Comparison of ENCODE assay signal across 21 cellular contexts in the genomic region with DNA sequence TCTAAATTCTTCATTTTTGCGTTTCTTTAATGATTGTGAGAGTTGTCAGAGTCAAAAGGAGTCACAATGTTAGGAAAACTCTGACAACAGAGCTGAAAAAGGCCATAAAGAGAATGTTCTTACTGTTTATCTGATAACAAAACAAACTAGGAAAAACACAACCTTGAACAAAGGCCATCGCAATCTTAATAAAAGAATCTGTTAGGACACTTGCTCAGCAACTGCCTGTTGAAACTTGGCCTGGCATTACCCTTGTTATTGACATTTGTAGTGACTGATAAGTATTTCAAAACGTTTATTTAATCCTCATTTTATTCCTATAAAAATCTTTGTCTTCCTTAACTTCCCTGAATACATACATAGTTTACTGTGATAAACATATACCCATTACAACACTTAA. TPM values are rescaled to one million over a fixed set of nuclear protein-coding genes. Genes with fewer than 3 reads are reported as not detected.
"Had no signal": no experiment of that assay in that cellular context is flagged by ENCODE, and none has a peak within 500 bp of the region (broad histone marks: within the 10 kb centered on the region; RNA-seq: fewer than 3 reads in every experiment).

No MANE protein-coding gene starts in this region.

- H3K9me3 ChIP-seq: thyroid gland had no signal

- H3K27me3 Mint-ChIP-seq: activated naive CD8-positive, alpha-beta T cell had no signal

- H3K36me3 Mint-ChIP-seq: activated naive CD8-positive, alpha-beta T cell; mesothelial cell of epicardium had no signal

- H3K4me3 ChIP-seq: coronary artery, esophagus muscularis mucosa, heart right ventricle, SK-N-MC, spleen, thyroid gland had no signal

- DNase-seq: activated CD4-positive, alpha-beta T cell treated with anti-CD3 and anti-CD28 coated beads for 36 hours; activated CD4-positive, alpha-beta T cell treated with anti-CD3 and anti-CD28 coated beads, Interleukin-2, amount 50 U/mL, for 48 hours; activated gamma-delta T cell; amygdala; brain microvascular endothelial cell; heart right ventricle; spleen; stimulated activated naive CD4-positive, alpha-beta T cell; thyroid gland had no signal

- H3K4me1 ChIP-seq: esophagus muscularis mucosa, heart right ventricle, spleen, thyroid gland had no signal

- H3K4me3 Mint-ChIP-seq: activated CD4-positive, alpha-beta T cell treated with anti-CD3 and anti-CD28 coated beads for 36 hours; activated naive CD8-positive, alpha-beta T cell; mesothelial cell of epicardium; T-helper 2 cell treated with Interferon-gamma antibody and Interleukin-4, amounts not matched to agents 5 μg/mL and 100 μg/mL, for 36 hours; WTC11 had no signal

- H3K27ac ChIP-seq: brain microvascular endothelial cell, coronary artery, esophagus muscularis mucosa, heart right ventricle, SK-N-MC, spleen, thyroid gland had no signal

- H3K27ac Mint-ChIP-seq: activated CD4-positive, alpha-beta T cell treated with anti-CD3 and anti-CD28 coated beads for 36 hours; activated naive CD8-positive, alpha-beta T cell; mesothelial cell of epicardium; T-helper 2 cell treated with Interferon-gamma antibody and Interleukin-4, amounts not matched to agents 5 μg/mL and 100 μg/mL, for 36 hours; WTC11 had no signal

- H3K4me1 Mint-ChIP-seq: activated CD4-positive, alpha-beta T cell treated with anti-CD3 and anti-CD28 coated beads for 36 hours had no signal

- ATAC-seq: activated CD4-positive, alpha-beta T cell treated with anti-CD3 and anti-CD28 coated beads for 36 hours; heart right ventricle; sciatic nerve; WTC11 had no signal

- H3K36me3 ChIP-seq: brain microvascular endothelial cell, esophagus muscularis mucosa, heart right ventricle, spleen, thyroid gland had no signal

- H3K27me3 ChIP-seq: brain microvascular endothelial cell, esophagus muscularis mucosa, spleen, thyroid gland had no signal

RNA-seq across cellular contexts. Expression of a gene that starts 15.7 kb away (rescaled TPM):
- total RNA-seq: activated CD4-positive, alpha-beta T cell treated with anti-CD3 and anti-CD28 coated beads for 36 hours; esophagus muscularis mucosa; heart right ventricle; lung microvascular endothelial cell; mesothelial cell of epicardium; omental fat pad; pulmonary artery endothelial cell; spleen had no signal
- polyA plus RNA-seq: heart right ventricle, neural cell had no signal

RNA-seq across cellular contexts. Expression of a gene that starts 24.6 kb away (rescaled TPM):
- total RNA-seq: activated CD4-positive, alpha-beta T cell treated with anti-CD3 and anti-CD28 coated beads for 36 hours; esophagus muscularis mucosa; heart right ventricle; lung microvascular endothelial cell; mesothelial cell of epicardium; omental fat pad; pulmonary artery endothelial cell; sciatic nerve; spleen; WTC11 had no signal
- polyA plus RNA-seq: heart right ventricle, neural cell, spleen had no signal

RNA-seq across cellular contexts. Expression of a gene that starts 52.7 kb away (rescaled TPM):
- total RNA-seq: activated CD4-positive, alpha-beta T cell treated with anti-CD3 and anti-CD28 coated beads for 36 hours; esophagus muscularis mucosa; heart right ventricle; lung microvascular endothelial cell; mesothelial cell of epicardium; omental fat pad; pulmonary artery endothelial cell; sciatic nerve; spleen; thyroid gland; WTC11 had no signal
- polyA plus RNA-seq: heart right ventricle, neural cell, spleen had no signal
